9 cellular contexts compared by ENCODE assay signal in genomic region chrX:13028871-13029336, GRCh38. TPM values are rescaled to one million over a fixed set of nuclear protein-coding genes. Genes with fewer than 3 reads are reported as not detected.
A peak's percentile ranks its signal among the peaks of the same experiment; 100 is the strongest.
DNase-seq lines count a peak whose midpoint lies in the region; ATAC-seq and TF ChIP-seq lines count a peak whose summit lies in the region.
"Had no signal": no experiment of that assay in that cellular context is flagged by ENCODE, and none has a peak within 500 bp of the region (broad histone marks: within the 10 kb centered on the region; RNA-seq: fewer than 3 reads in every experiment).

No MANE protein-coding gene starts in this region.

- no peaks in the 10 kb centered on the region for H3K27me3 Mint-ChIP-seq in CD4-positive, CD25-positive, alpha-beta regulatory T cell

- H3K27ac Mint-ChIP-seq in CD4-positive, CD25-positive, alpha-beta regulatory T cell = peak overlapping the region; percentile 70 to 96 (median 89)

- TF ChIP-seq POLR2A in IMR-90 (IDR thresholded peaks at IDR 0.05; ENCODE audit: low read depth, low read length) (no peak), breast epithelium (IDR thresholded peaks at IDR 0.05) (no peak)

- POLR2A ChIA-PET in IMR-90 (lab: Charles Lee; ENCODE audit: unreplicated experiment) = interaction anchor here (1.0 kb wide), 1 partner anchor 17 kb away, joined by 3 read pairs; no protein-coding TSS in a partner anchor

- H4K20me1 ChIP-seq in IMR-90 (ENCODE audit: insufficient read depth, low read length) = no peaks in the 10 kb centered on the region

- H3K23ac ChIP-seq in IMR-90 (ENCODE audit: low read depth, low read length) = peak overlapping the region; percentile 43; the same call in 1 of the 2 replicates

- H3K56ac ChIP-seq in IMR-90 (ENCODE audit: extremely low read depth, insufficient read depth, low read length) = peak overlapping the region; percentile 71; the same call in 1 of the 2 replicates

- H2AFZ ChIP-seq in IMR-90 (replicated peaks; ENCODE audit: low read length, poor library complexity) = peak overlapping the region; percentile 84

- peak overlapping the region; percentile 29 for H3K18ac ChIP-seq in IMR-90 (ENCODE audit: low read depth, low read length)

- ATAC-seq in CD4-positive, CD25-positive, alpha-beta regulatory T cell (ENCODE audit: low read depth in 2 of 2) = no peak
- peak; percentile 68 for ATAC-seq in IMR-90 (ENCODE audit: low read depth)
- no peak for ATAC-seq in HG03175 (IDR thresholded peaks at IDR 0.05; ENCODE audit: unreplicated experiment)
- no peak for ATAC-seq in HG03432 (IDR thresholded peaks at IDR 0.05; ENCODE audit: unreplicated experiment)

- peak overlapping the region; percentile 73; the same call in 2 of the 3 replicates for H2BK15ac ChIP-seq in IMR-90 (ENCODE audit: low read depth, low read length)

- H3K27ac ChIP-seq in CD4-positive, CD25-positive, alpha-beta regulatory T cell (ENCODE audit: insufficient read depth, low read length, poor library complexity, severe bottlenecking) = peak overlapping the region; percentile 55
- peak overlapping the region; percentile 78 for H3K27ac ChIP-seq in IMR-90 (ENCODE audit: insufficient read depth, low read length)
- peak overlapping the region; percentile 63 to 82 for H3K27ac ChIP-seq in breast epithelium
- peak overlapping the region; percentile 76 for H3K27ac ChIP-seq in mucosa of rectum (ENCODE audit: low read depth in 2 of 2, low read length in 2 of 2)

- no CpG with 5 or more reads among the region's 1 CpG for WGBS in IMR-90 (ENCODE audit: extremely low coverage in 2 of 2, insufficient read length in 1 of 2), 2 experiments

- in situ Hi-C loops in IMR-90 (cut with MboI; ENCODE audit: low sequenced_read_pairs) = no loop called here

- no peak for TF ChIP-seq CTCF in IMR-90 (conservative IDR thresholded peaks at IDR 0.05; ENCODE audit: low read depth, low read length)
- TF ChIP-seq CTCF in breast epithelium (IDR thresholded peaks at IDR 0.05) = peak in 1 of 3 donors; percentile 11

- H2BK20ac ChIP-seq in IMR-90 (ENCODE audit: low read depth, low read length) = peak overlapping the region; percentile 83

- 0 out of 2 replicates have a peak overlapping the region, but pooled peaks have one; percentile 18 for H2AK5ac ChIP-seq in IMR-90 (ENCODE audit: low read depth, low read length)

- H3K36me3 Mint-ChIP-seq in CD4-positive, CD25-positive, alpha-beta regulatory T cell = no peaks in the 10 kb centered on the region

- peaks cover 49% of the 10 kb centered on the region for H3K4me1 ChIP-seq in CD4-positive, CD25-positive, alpha-beta regulatory T cell (ENCODE audit: control insufficient read depth, insufficient read depth, low read length, poor library complexity, severe bottlenecking)
- H3K4me1 ChIP-seq in IMR-90 (ENCODE audit: control insufficient read depth, insufficient read depth, low read length) (peaks cover 8% of the 10 kb centered on the region), breast epithelium (no peaks in the 10 kb centered on the region), mucosa of rectum (ENCODE audit: control insufficient read depth in 2 of 2, insufficient read depth in 2 of 2, low read length in 2 of 2) (peaks cover 8 to 29% of the 10 kb centered on the region in 2 donors)

- H3K4me2 ChIP-seq in IMR-90 (ENCODE audit: low read depth, low read length) = peak overlapping the region; percentile 23

- BruUV-seq in IMR-90 (replicated peaks; lab: Mats Ljungman, UMichigan) = no TSS peak

- H3K9me3 ChIP-seq in CD4-positive, CD25-positive, alpha-beta regulatory T cell (ENCODE audit: control insufficient read depth in 2 of 2, low read length in 2 of 2) = no peaks in the 10 kb centered on the region
- H3K9me3 ChIP-seq in IMR-90 (ENCODE audit: control insufficient read depth, insufficient read depth, low read length) = no peaks in the 10 kb centered on the region
- H3K9me3 ChIP-seq in breast epithelium = no peaks in the 10 kb centered on the region
- no peaks in the 10 kb centered on the region for H3K9me3 ChIP-seq in mucosa of rectum (ENCODE audit: control insufficient read depth in 2 of 2, low read length in 2 of 2)

- peak overlapping the region; percentile 78 for H4K91ac ChIP-seq in IMR-90 (ENCODE audit: insufficient read depth, low read depth, low read length)

- peaks cover 31 to 84% (median 49%) of the 10 kb centered on the region in 4 donors for H3K4me1 Mint-ChIP-seq in CD4-positive, CD25-positive, alpha-beta regulatory T cell

- no peaks in the 10 kb centered on the region for H3K36me3 ChIP-seq in CD4-positive, CD25-positive, alpha-beta regulatory T cell (ENCODE audit: control insufficient read depth, insufficient read depth, low read length)
- no peaks in the 10 kb centered on the region for H3K36me3 ChIP-seq in IMR-90 (ENCODE audit: control insufficient read depth, insufficient read depth, low read length)
- no peaks in the 10 kb centered on the region for H3K36me3 ChIP-seq in breast epithelium
- H3K36me3 ChIP-seq in mucosa of rectum (ENCODE audit: control insufficient read depth in 2 of 2, insufficient read depth in 2 of 2, low read length in 2 of 2) = no peaks in the 10 kb centered on the region

- H2BK5ac ChIP-seq in IMR-90 (ENCODE audit: low read depth, low read length, poor library complexity, severe bottlenecking) = peak overlapping the region; percentile 71

- 0 out of 2 replicates have a peak overlapping the region, but pooled peaks have one; percentile 84 for H3K14ac ChIP-seq in IMR-90 (replicated peaks; ENCODE audit: low read depth, low read length)

- H4K8ac ChIP-seq in IMR-90 (ENCODE audit: low read depth in 2 of 2, low read length in 2 of 2) = peak overlapping the region in 1 of 2 experiments; percentile 93; a peak in 3 of 4 replicates

- peak overlapping the region; percentile 26 for H3K4me3 ChIP-seq in CD4-positive, CD25-positive, alpha-beta regulatory T cell (ENCODE audit: low read depth, low read length)
- H3K4me3 ChIP-seq in IMR-90 (ENCODE audit: insufficient read depth, low read depth, low read length) (no peak overlapping the region), breast epithelium (peak overlapping the region in 1 of 3 donors; percentile 31), mucosa of rectum (ENCODE audit: low read length in 2 of 2) (no peak overlapping the region)

- H3K9me1 ChIP-seq in IMR-90 (ENCODE audit: insufficient read depth, low read length) = no peaks in the 10 kb centered on the region

- intact Hi-C loops in IMR-90 (cut with micrococcal nuclease) = no loop called here
- intact Hi-C loops in breast epithelium (cut with DNase I; ENCODE audit: low total_unique reads) = no loop called here

- no peak for DNase-seq in CD4-positive, CD25-positive, alpha-beta regulatory T cell
- DNase-seq in IMR-90 (no peak), breast epithelium (ENCODE audit: low spot score in 2 of 2) (peak in 1 of 2 donors; percentile 32), NCI-H82 treated with DMSO at 0.1 percent for 48 hours (lab: John Stamatoyannopoulos, UW; ENCODE audit: unreplicated experiment) (no peak), NCI-H1694 treated with DMSO at 0.1 percent for 48 hours (lab: John Stamatoyannopoulos, UW) (no peak)
- DNase-seq: NCI-H1092 had no signal

- H3K4me3 Mint-ChIP-seq in CD4-positive, CD25-positive, alpha-beta regulatory T cell = peak overlapping the region in 2 of 4 donors; percentile 15 to 50

- peak overlapping the region; percentile 12; the same call in 1 of the 2 replicates for H4K5ac ChIP-seq in IMR-90 (ENCODE audit: low read depth, low read length)

- no peaks in the 10 kb centered on the region for H3K79me1 ChIP-seq in IMR-90 (ENCODE audit: low read depth in 1 of 2, low read length in 2 of 2)

- CTCF ChIA-PET in IMR-90 (lab: Yijun Ruan, JAX) = no interaction called here

- dilution Hi-C loops in IMR-90 (cut with HindIII; ENCODE audit: low sequenced_read_pairs, unreplicated experiment) = no loop called here

- peak overlapping the region; percentile 71 for H2AK9ac ChIP-seq in IMR-90 (replicated peaks; ENCODE audit: low read depth, low read length, poor library complexity)

- peak overlapping the region; percentile 94 for H2BK120ac ChIP-seq in IMR-90 (ENCODE audit: low read depth, low read length)

- H3K9me3 Mint-ChIP-seq in CD4-positive, CD25-positive, alpha-beta regulatory T cell = no peaks in the 10 kb centered on the region

- no peak overlapping the region for H3K9ac ChIP-seq in IMR-90 (ENCODE audit: low read depth, low read length)
- H3K9ac ChIP-seq in mucosa of rectum (ENCODE audit: low read depth in 1 of 2, low read length in 2 of 2) = no peak overlapping the region

- no peak for TF ChIP-seq RAD21 in IMR-90 (IDR thresholded peaks at IDR 0.05; ENCODE audit: low read length)

- H3K4ac ChIP-seq in IMR-90 (ENCODE audit: low read depth, low read length) = peak overlapping the region; percentile 78; the same call in 1 of the 2 replicates

- H3K27me3 ChIP-seq in CD4-positive, CD25-positive, alpha-beta regulatory T cell (ENCODE audit: control insufficient read depth, insufficient read depth, low read length) = no peaks in the 10 kb centered on the region
- no peaks in the 10 kb centered on the region for H3K27me3 ChIP-seq in IMR-90 (ENCODE audit: control insufficient read depth, insufficient read depth, low read length)
- peaks cover 0 to 20% of the 10 kb centered on the region in 2 donors for H3K27me3 ChIP-seq in breast epithelium
- H3K27me3 ChIP-seq in mucosa of rectum (ENCODE audit: control insufficient read depth in 2 of 2, insufficient read depth in 2 of 2, low read length in 2 of 2) = peaks cover 0 to 7% of the 10 kb centered on the region in 2 donors

TF ChIP-seq in IMR-90, 13 proteins besides CTCF, POLR2A, EP300 and RAD21 (continues in another document):
- TF ChIP-seq RFX5 (IDR thresholded peaks at IDR 0.05; ENCODE audit: low read depth, low read length) (no peak), MXI1 (IDR thresholded peaks at IDR 0.05; ENCODE audit: borderline replicate concordance, low read depth, low read length) (no peak), MAFK (IDR thresholded peaks at IDR 0.05; ENCODE audit: low read depth, low read length) (no peak), NFE2L2 (IDR thresholded peaks at IDR 0.05; ENCODE audit: low read depth, low read length) (no peak), MAZ (IDR thresholded peaks at IDR 0.05; ENCODE audit: borderline replicate concordance, low read depth, low read length) (no peak), RCOR1 (IDR thresholded peaks at IDR 0.05; ENCODE audit: insufficient replicate concordance, low read length) (no peak)

RNA-seq across cellular contexts. Expression of gene FAM9C, which starts 15.5 kb away (rescaled TPM):
- total RNA-seq in CD4-positive, CD25-positive, alpha-beta regulatory T cell = not detected
- not detected for polyA plus RNA-seq in CD4-positive, CD25-positive, alpha-beta regulatory T cell
- not detected in 2 replicates for total RNA-seq in IMR-90 (2012; rRNA removed)
- not detected in 2 replicates for polyA plus RNA-seq in IMR-90 (2012; rRNA removed)
- polyA plus RNA-seq in IMR-90 (2012; cell fraction: cytosol; rRNA removed) = not detected in 2 replicates
- polyA plus RNA-seq in IMR-90 (2012; cell fraction: nucleus; rRNA removed; ENCODE audit: low replicate concordance) = not detected in 2 replicates
- total RNA-seq in breast epithelium = not detected

RNA-seq across cellular contexts. Expression of gene TMSB4X, which starts 54.0 kb away (rescaled TPM):
- 6,725 TPM for total RNA-seq in CD4-positive, CD25-positive, alpha-beta regulatory T cell
- polyA plus RNA-seq in CD4-positive, CD25-positive, alpha-beta regulatory T cell = over 10,000 TPM; 30,486 to 36,942 (median 35,671) TPM
- total RNA-seq in IMR-90 (2012; rRNA removed) (9,222 and 11,116 TPM in 2 replicates), breast epithelium (1,000 to 10,000 TPM; 1,496 to 5,389 (median 3,453) TPM)
- 4,133 and 4,648 TPM in 2 replicates for polyA plus RNA-seq in IMR-90 (2012; rRNA removed)
- polyA plus RNA-seq in IMR-90 (2012; cell fraction: cytosol; rRNA removed) = 4,164 and 9,036 TPM in 2 replicates
- polyA plus RNA-seq in IMR-90 (2012; cell fraction: nucleus; rRNA removed; ENCODE audit: low replicate concordance) = 567 and 1,669 TPM in 2 replicates
